In genomic region chrX:29231800-29232199, GRCh38 we compare ENCODE assay signal across 12 cellular contexts.
A peak's percentile ranks its signal among the peaks of the same experiment; 100 is the strongest.
DNase-seq lines count a peak whose midpoint lies in the region; ATAC-seq, FAIRE-seq and TF ChIP-seq lines count a peak whose summit lies in the region.
"Had no signal": no experiment of that assay in that cellular context is flagged by ENCODE, and none has a peak within 500 bp of the region (broad histone marks: within the 10 kb centered on the region; RNA-seq: fewer than 3 reads in every experiment).

No MANE protein-coding gene starts in this region.

- TF ChIP-seq EP300 in GM12878 (IDR thresholded peaks at IDR 0.05; ENCODE audit: borderline replicate concordance in 1 of 2, control insufficient read depth in 1 of 2, low read depth in 2 of 2, low read length in 2 of 2), result no peak

- in situ Hi-C loops in GM12878 (cut with MboI), result no loop called here

- no TSS peak for BruUV-seq in GM12878 (replicated peaks; lab: Mats Ljungman, UMichigan)

- H3K36me3 ChIP-seq in GM12878 (ENCODE audit: control insufficient read depth in 2 of 2, insufficient read depth in 2 of 2, low read length in 1 of 2) (no peaks in the 10 kb centered on the region), kidney epithelial cell (ENCODE audit: control insufficient read depth, insufficient read depth, low read length) (no peaks in the 10 kb centered on the region)

- SMC1A ChIA-PET in GM12878 (lab: Charles Lee; ENCODE audit: uncharacterized antibody, unreplicated experiment), result no interaction called here

- H3K27ac ChIP-seq in GM12878 (ENCODE audit: control insufficient read depth, insufficient read depth), result no peak overlapping the region

- TF ChIP-seq CTCF in AG09319 (IDR thresholded peaks at IDR 0.05; ENCODE audit: low read depth, low read length) (peak; percentile 33), HFFc6 (IDR thresholded peaks at IDR 0.05) (peak; percentile 58), GM12878 (IDR thresholded peaks at IDR 0.05 in 2 of 3, conservative IDR thresholded peaks at IDR 0.05 in 1 of 3; ENCODE audit: control insufficient read depth in 2 of 3, extremely low read depth in 1 of 3, insufficient read depth in 1 of 3, low read depth in 3 of 3, low read length in 3 of 3) (peak in 1 of 3 experiments; percentile 24; a peak in 2 of 6 replicates), kidney epithelial cell (IDR thresholded peaks at IDR 0.05; ENCODE audit: insufficient read depth, low read length, poor library complexity, severe bottlenecking) (peak; percentile 25)

- no peak overlapping the region for H3K27ac Mint-ChIP-seq in HFFc6

- no peaks in the 10 kb centered on the region for H3K9me3 ChIP-seq in GM12878 (replicated peaks; ENCODE audit: control insufficient read depth, insufficient read depth, low read length)
- H3K9me3 ChIP-seq: Caco-2 had no signal

- no peak overlapping the region for H3K9ac ChIP-seq in GM12878 (ENCODE audit: control insufficient read depth, insufficient read depth, low read length)

- no peak overlapping the region for H3K4me3 Mint-ChIP-seq in HFFc6

- H3K27me3 ChIP-seq in GM12878 (replicated peaks in 1 of 2; ENCODE audit: control insufficient read depth in 2 of 2, insufficient read depth in 2 of 2, low read length in 1 of 2) (no peaks in the 10 kb centered on the region), kidney epithelial cell (ENCODE audit: control insufficient read depth, insufficient read depth, low read length) (no peaks in the 10 kb centered on the region)

- POLR2A ChIA-PET in GM12878 (lab: Charles Lee), result no interaction called here

- intact Hi-C loops in GM12878 (cut with micrococcal nuclease; ENCODE audit: unreplicated experiment), result no loop called here

- no peak for FAIRE-seq in GM12878 (lab: Jason Lieb, UNC)
- FAIRE-seq: GM12892 had no signal

- H3K9me3 Mint-ChIP-seq in HFFc6, result no peaks in the 10 kb centered on the region

- H4K20me1 ChIP-seq in GM12878 (ENCODE audit: control insufficient read depth, insufficient read depth), result no peaks in the 10 kb centered on the region

- no peaks in the 10 kb centered on the region for H3K36me3 Mint-ChIP-seq in HFFc6 (ENCODE audit: low read depth)

- DNase-seq in AG09319 (ENCODE audit: extremely low read depth, low read depth), result no peak
- no peak for DNase-seq in HFFc6
- no peak for DNase-seq in GM12878 (ENCODE audit: low read depth, low spot score)
- no peak for DNase-seq in kidney epithelial cell (ENCODE audit: low read depth)
- DNase-seq in NCI-H526 treated with DMSO at 0.1 percent for 48 hours (lab: John Stamatoyannopoulos, UW), result no peak
- DNase-seq in NCI-H510A treated with DMSO at 0.1 percent for 48 hours (lab: John Stamatoyannopoulos, UW), result no peak
- no peak for DNase-seq in NCI-H1105 (lab: John Stamatoyannopoulos, UW)
- DNase-seq: activated CD4-positive, alpha-beta T cell treated with anti-CD3 and anti-CD28 coated beads, Interleukin-2, amount 50 U/mL, for 4 hours; activated naive CD4-positive, alpha-beta T cell; Caco-2 had no signal

- RAD21 ChIA-PET in GM12878 (lab: Charles Lee; ENCODE audit: unreplicated experiment), result no interaction called here

- H2AFZ ChIP-seq in GM12878 (ENCODE audit: control insufficient read depth, low read depth, low read length), result no peak overlapping the region

- H3K4me1 ChIP-seq in GM12878 (ENCODE audit: control insufficient read depth, insufficient read depth, low read length), result no peaks in the 10 kb centered on the region
- H3K4me1 ChIP-seq: Caco-2 had no signal

- 2% methylated on average over 2 of the region's 2 CpGs for whole genome bisulfite sequencing in GM12878 (ENCODE audit: insufficient coverage, insufficient replicate concordance, low lambda C conversion rate, missing lambda C conversion rate)

- CTCF ChIA-PET in GM12878 (lab: Yijun Ruan, JAX), result no interaction called here

- no peaks in the 10 kb centered on the region for H3K79me2 ChIP-seq in GM12878 (ENCODE audit: control insufficient read depth, insufficient read depth, low read length)

- H3K27me3 Mint-ChIP-seq in HFFc6 (ENCODE audit: insufficient read depth), result no peaks in the 10 kb centered on the region; the same call in 1 of the 2 replicates

- TF ChIP-seq RAD21 in GM12878 (IDR thresholded peaks at IDR 0.05; ENCODE audit: insufficient read depth, low read depth, low read length), result peak; percentile 23; the same call in 1 of the 2 replicates

- H3K4me3 ChIP-seq in GM12878 (no peak overlapping the region), kidney epithelial cell (ENCODE audit: low read depth, low read length) (no peak overlapping the region)

- ATAC-seq in GM12878 (no peak), HG02588 (IDR thresholded peaks at IDR 0.05; ENCODE audit: unreplicated experiment) (no peak)

- H3K4me2 ChIP-seq in GM12878 (ENCODE audit: control insufficient read depth, insufficient read depth), result no peak overlapping the region

- TF ChIP-seq POLR2A in GM12878 (IDR thresholded peaks at IDR 0.05; ENCODE audit: low read depth, low read length), result no peak

- no peaks in the 10 kb centered on the region for H3K4me1 Mint-ChIP-seq in HFFc6 (ENCODE audit: low read depth)

TF ChIP-seq in GM12878, 131 proteins besides CTCF, POLR2A, EP300 and RAD21:
- TF ChIP-seq ATF3 (IDR thresholded peaks at IDR 0.05; ENCODE audit: borderline replicate concordance, extremely low read depth, low read depth, low read length) (no peak), CBX5 (IDR thresholded peaks at IDR 0.05; ENCODE audit: low read depth) (no peak), SMC3 (IDR thresholded peaks at IDR 0.05; ENCODE audit: borderline replicate concordance, low read length) (0 out of 2 replicates have a peak, but pooled peaks have one; percentile 15)
